Comparison of ENCODE assay signal across 1 cellular context in the genomic region with DNA sequence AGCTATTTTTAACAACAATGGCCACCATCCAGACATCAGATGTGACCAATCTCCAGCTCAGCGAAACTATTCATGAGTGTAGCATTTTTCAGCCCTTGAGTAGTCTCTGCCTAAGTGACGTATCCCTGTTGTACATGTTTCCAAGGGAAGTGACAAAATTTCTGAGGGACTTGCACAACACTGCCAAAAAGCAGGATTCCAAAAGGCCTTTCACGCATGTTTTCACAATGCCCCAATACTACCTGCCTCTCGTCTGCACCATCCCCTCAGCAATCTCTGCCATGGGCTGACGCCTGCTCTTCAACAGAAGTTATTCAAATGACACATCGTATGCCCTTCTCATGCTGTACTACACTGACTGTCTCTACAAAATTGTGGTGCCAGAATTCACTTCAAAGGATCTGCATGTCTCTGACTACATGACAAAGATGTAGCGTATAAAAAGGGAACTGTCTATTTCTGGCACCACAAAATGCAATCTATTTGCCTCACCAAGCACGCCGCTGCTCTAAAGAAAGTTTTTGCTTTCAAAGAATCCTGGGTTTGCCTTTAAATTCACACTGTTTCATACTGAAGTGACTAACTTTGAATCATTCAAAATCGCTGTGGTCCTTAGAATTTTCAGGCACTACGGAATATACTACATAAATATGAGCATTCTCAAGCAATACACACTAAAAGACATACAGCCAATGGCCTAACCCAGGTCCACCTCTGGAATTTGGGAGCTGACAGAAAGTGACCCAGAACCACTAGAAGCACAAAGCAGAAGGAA.
TF ChIP-seq lines count a peak whose summit lies in the region.

No MANE protein-coding gene starts in this region.

TF ChIP-seq in HCT116, 20 proteins besides CTCF, POLR2A, EP300 and RAD21 (continued from another document):
- TF ChIP-seq JUND (IDR thresholded peaks at IDR 0.05), result 0 out of 2 replicates have a peak, but pooled peaks have one; percentile 3
- no peak for TF ChIP-seq SRF (IDR thresholded peaks at IDR 0.05; ENCODE audit: low read depth)
- TF ChIP-seq EGR1 (IDR thresholded peaks at IDR 0.05; ENCODE audit: low read depth), result no peak
- TF ChIP-seq, protein P1, sequence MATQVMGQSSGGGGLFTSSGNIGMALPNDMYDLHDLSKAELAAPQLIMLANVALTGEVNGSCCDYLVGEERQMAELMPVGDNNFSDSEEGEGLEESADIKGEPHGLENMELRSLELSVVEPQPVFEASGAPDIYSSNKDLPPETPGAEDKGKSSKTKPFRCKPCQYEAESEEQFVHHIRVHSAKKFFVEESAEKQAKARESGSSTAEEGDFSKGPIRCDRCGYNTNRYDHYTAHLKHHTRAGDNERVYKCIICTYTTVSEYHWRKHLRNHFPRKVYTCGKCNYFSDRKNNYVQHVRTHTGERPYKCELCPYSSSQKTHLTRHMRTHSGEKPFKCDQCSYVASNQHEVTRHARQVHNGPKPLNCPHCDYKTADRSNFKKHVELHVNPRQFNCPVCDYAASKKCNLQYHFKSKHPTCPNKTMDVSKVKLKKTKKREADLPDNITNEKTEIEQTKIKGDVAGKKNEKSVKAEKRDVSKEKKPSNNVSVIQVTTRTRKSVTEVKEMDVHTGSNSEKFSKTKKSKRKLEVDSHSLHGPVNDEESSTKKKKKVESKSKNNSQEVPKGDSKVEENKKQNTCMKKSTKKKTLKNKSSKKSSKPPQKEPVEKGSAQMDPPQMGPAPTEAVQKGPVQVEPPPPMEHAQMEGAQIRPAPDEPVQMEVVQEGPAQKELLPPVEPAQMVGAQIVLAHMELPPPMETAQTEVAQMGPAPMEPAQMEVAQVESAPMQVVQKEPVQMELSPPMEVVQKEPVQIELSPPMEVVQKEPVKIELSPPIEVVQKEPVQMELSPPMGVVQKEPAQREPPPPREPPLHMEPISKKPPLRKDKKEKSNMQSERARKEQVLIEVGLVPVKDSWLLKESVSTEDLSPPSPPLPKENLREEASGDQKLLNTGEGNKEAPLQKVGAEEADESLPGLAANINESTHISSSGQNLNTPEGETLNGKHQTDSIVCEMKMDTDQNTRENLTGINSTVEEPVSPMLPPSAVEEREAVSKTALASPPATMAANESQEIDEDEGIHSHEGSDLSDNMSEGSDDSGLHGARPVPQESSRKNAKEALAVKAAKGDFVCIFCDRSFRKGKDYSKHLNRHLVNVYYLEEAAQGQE (IDR thresholded peaks at IDR 0.05; ENCODE audit: low read depth), result no peak
- no peak for TF ChIP-seq FOSL1 (IDR thresholded peaks at IDR 0.05; ENCODE audit: low read depth)
TF ChIP-seq in HCT116: peak in this region for 1.
